In genomic region chr11:75966546-75967287, GRCh38 we compare ENCODE assay signal across 9 cellular contexts.
DNase-seq lines count a peak whose midpoint lies in the region; ATAC-seq and TF ChIP-seq lines count a peak whose summit lies in the region.
"Had no signal": no experiment of that assay in that cellular context is flagged by ENCODE, and none has a peak within 500 bp of the region (broad histone marks: within the 10 kb centered on the region; RNA-seq: fewer than 3 reads in every experiment).

No MANE protein-coding gene starts in this region.

- peak overlapping the region; percentile 76 for H3K27ac Mint-ChIP-seq in chondrocyte (ENCODE audit: unreplicated experiment)
- H3K27ac Mint-ChIP-seq in endothelial cell (ENCODE audit: unreplicated experiment) = no peak overlapping the region

- peak; percentile 66 for DNase-seq in GM03348 (ENCODE audit: low spot score)
- DNase-seq in MG63 = peak; percentile 7
- no peak for DNase-seq in chondrocyte (ENCODE audit: low spot score)
- peak; percentile 72 for DNase-seq in skeletal muscle cell (ENCODE audit: low read depth)
- no peak for DNase-seq in endothelial cell (ENCODE audit: low spot score)
- DNase-seq in cortex of kidney (lab: John Stamatoyannopoulos, UW) = no peak
- DNase-seq in substantia nigra (lab: John Stamatoyannopoulos, UW) = no peak
- DNase-seq: pancreas had no signal

- H3K36me3 Mint-ChIP-seq in chondrocyte (ENCODE audit: low read depth) (peaks cover 2% of the 10 kb centered on the region), endothelial cell (ENCODE audit: low read depth, unreplicated experiment) (no peaks in the 10 kb centered on the region)

- H3K27me3 Mint-ChIP-seq in chondrocyte (ENCODE audit: low read depth) = no peaks in the 10 kb centered on the region
- H3K27me3 Mint-ChIP-seq in endothelial cell (ENCODE audit: unreplicated experiment) = no peaks in the 10 kb centered on the region

- H3K4me3 ChIP-seq in MG63 (no peak overlapping the region), skeletal muscle cell (ENCODE audit: low read depth, low read length) (no peak overlapping the region)
- H3K4me3 ChIP-seq: pancreas had no signal

- H3K36me3 ChIP-seq in MG63 = no peaks in the 10 kb centered on the region
- H3K36me3 ChIP-seq: pancreas had no signal

- H3K9me3 ChIP-seq in MG63 = no peaks in the 10 kb centered on the region
- H3K9me3 ChIP-seq: pancreas had no signal

- H3K27me3 ChIP-seq in MG63 = no peaks in the 10 kb centered on the region
- H3K27me3 ChIP-seq: pancreas had no signal

- ATAC-seq in GM19023 (IDR thresholded peaks at IDR 0.05; ENCODE audit: unreplicated experiment) = no peak

- H3K4me1 Mint-ChIP-seq in chondrocyte (ENCODE audit: low read depth) (peaks cover 48% of the 10 kb centered on the region), endothelial cell (ENCODE audit: unreplicated experiment) (peaks cover 2% of the 10 kb centered on the region)

- H3K4me3 Mint-ChIP-seq in chondrocyte (ENCODE audit: unreplicated experiment) (no peak overlapping the region), endothelial cell (ENCODE audit: unreplicated experiment) (no peak overlapping the region)

- TF ChIP-seq CTCF in chondrocyte (IDR thresholded peaks at IDR 0.05) = no peak
- no peak for TF ChIP-seq CTCF in endothelial cell (IDR thresholded peaks at IDR 0.05; ENCODE audit: unreplicated experiment)

- H3K9me3 Mint-ChIP-seq in chondrocyte (ENCODE audit: low read depth) (no peaks in the 10 kb centered on the region), endothelial cell (ENCODE audit: unreplicated experiment) (no peaks in the 10 kb centered on the region)

- no peak overlapping the region for H3K27ac ChIP-seq in substantia nigra (ENCODE audit: low read depth, low read length, poor library complexity, severe bottlenecking)
- H3K27ac ChIP-seq: pancreas had no signal

Comparison
In these comparisons a context has a peak if more than half of its experiments do, and no peak if none do; other contexts are left out.
1. DNase-seq: peak in GM03348 (single experiment), MG63 (single experiment) and skeletal muscle cell (single experiment); none in chondrocyte (single experiment), endothelial cell (single experiment), cortex of kidney (single experiment) and substantia nigra (0 of 49).